In genomic region chr2:42176992-42177738, GRCh38 we compare ENCODE assay signal across 18 cellular contexts. TPM values are rescaled to one million over a fixed set of nuclear protein-coding genes. Genes with fewer than 3 reads are reported as not detected.
DNase-seq lines count a peak whose midpoint lies in the region; ATAC-seq and TF ChIP-seq lines count a peak whose summit lies in the region.
"Had no signal": no experiment of that assay in that cellular context is flagged by ENCODE, and none has a peak within 500 bp of the region (broad histone marks: within the 10 kb centered on the region; RNA-seq: fewer than 3 reads in every experiment).

No MANE protein-coding gene starts in this region.

- ATAC-seq in activated T-cell treated with anti-CD3 and anti-CD28 coated beads, Interleukin-2, amount 50 U/mL, for 4 hours: no peak
- ATAC-seq in activated naive CD8-positive, alpha-beta T cell treated with anti-CD3 and anti-CD28 coated beads, Interleukin-2, amount 50 U/mL, for 24 hours: no peak

- H3K27ac Mint-ChIP-seq in activated T-cell treated with anti-CD3 and anti-CD28 coated beads, Interleukin-2, amount 50 U/mL, for 24 hours: peak overlapping the region; percentile 36
- H3K27ac Mint-ChIP-seq in CD8-positive, alpha-beta memory T cell: peak overlapping the region in 6 of 8 donors; percentile 20 to 85 (median 56)
- H3K27ac Mint-ChIP-seq in activated naive CD8-positive, alpha-beta T cell treated with anti-CD3 and anti-CD28 coated beads, Interleukin-2, amount 50 U/mL, for 24 hours: peak overlapping the region; percentile 22
- peak overlapping the region; percentile 27 for H3K27ac Mint-ChIP-seq in progenitor cell of endocrine pancreas

- POLR2A ChIA-PET in CD8-positive, alpha-beta memory T cell (lab: Charles Lee): no interaction called here

- H3K4me1 ChIP-seq in CD8-positive, alpha-beta memory T cell (ENCODE audit: insufficient read depth, low read length): peaks cover 77% of the 10 kb centered on the region

- H3K36me3 ChIP-seq in CD8-positive, alpha-beta memory T cell (ENCODE audit: insufficient read depth, low read length): no peaks in the 10 kb centered on the region

- H3K4me3 ChIP-seq in CD8-positive, alpha-beta memory T cell (ENCODE audit: low read length): no peak overlapping the region
- H3K4me3 ChIP-seq in foreskin fibroblast (ENCODE audit: low read depth in 1 of 2, low read length in 2 of 2): no peak overlapping the region
- H3K4me3 ChIP-seq: BLaER1, PC-9 had no signal

- no peak overlapping the region for H3K27ac ChIP-seq in CD8-positive, alpha-beta memory T cell (ENCODE audit: low read depth, low read length)
- H3K27ac ChIP-seq: BLaER1, PC-9, RWPE1 had no signal

- no peak overlapping the region for H3K4me3 Mint-ChIP-seq in activated T-cell treated with anti-CD3 and anti-CD28 coated beads, Interleukin-2, amount 50 U/mL, for 24 hours
- H3K4me3 Mint-ChIP-seq in activated T-cell treated with anti-CD3 and anti-CD28 coated beads, Interleukin-2, amount 50 U/mL, for 4 hours: no peak overlapping the region
- peak overlapping the region in 5 of 7 donors; percentile 16 to 34 (median 21) for H3K4me3 Mint-ChIP-seq in CD8-positive, alpha-beta memory T cell
- no peak overlapping the region for H3K4me3 Mint-ChIP-seq in activated naive CD8-positive, alpha-beta T cell treated with anti-CD3 and anti-CD28 coated beads, Interleukin-2, amount 50 U/mL, for 24 hours
- no peak overlapping the region for H3K4me3 Mint-ChIP-seq in progenitor cell of endocrine pancreas (ENCODE audit: low read depth)

- TF ChIP-seq CTCF in progenitor cell of endocrine pancreas (IDR thresholded peaks at IDR 0.05; ENCODE audit: unreplicated experiment) (no peak), foreskin fibroblast (IDR thresholded peaks at IDR 0.05; ENCODE audit: low read depth, low read length) (no peak)

- H3K4me1 Mint-ChIP-seq in activated T-cell treated with anti-CD3 and anti-CD28 coated beads, Interleukin-2, amount 50 U/mL, for 24 hours (ENCODE audit: low read depth): peaks cover 84% of the 10 kb centered on the region
- H3K4me1 Mint-ChIP-seq in activated T-cell treated with anti-CD3 and anti-CD28 coated beads, Interleukin-2, amount 50 U/mL, for 4 hours (ENCODE audit: low read depth): peaks cover 79% of the 10 kb centered on the region
- H3K4me1 Mint-ChIP-seq in CD8-positive, alpha-beta memory T cell: peaks cover 71 to 97% (median 80%) of the 10 kb centered on the region in 3 donors
- H3K4me1 Mint-ChIP-seq in activated naive CD8-positive, alpha-beta T cell treated with anti-CD3 and anti-CD28 coated beads, Interleukin-2, amount 50 U/mL, for 24 hours: peaks cover 73% of the 10 kb centered on the region
- peaks cover 3% of the 10 kb centered on the region for H3K4me1 Mint-ChIP-seq in progenitor cell of endocrine pancreas (ENCODE audit: low read depth)

- DNase-seq in activated T-cell treated with anti-CD3 and anti-CD28 coated beads, Interleukin-2, amount 50 U/mL, for 24 hours: no peak
- DNase-seq in activated T-cell treated with anti-CD3 and anti-CD28 coated beads, Interleukin-2, amount 50 U/mL, for 4 hours: no peak
- DNase-seq in CD8-positive, alpha-beta memory T cell: no peak
- no peak for DNase-seq in activated naive CD8-positive, alpha-beta T cell treated with anti-CD3 and anti-CD28 coated beads, Interleukin-2, amount 50 U/mL, for 24 hours
- no peak for DNase-seq in progenitor cell of endocrine pancreas (ENCODE audit: low spot score, unreplicated experiment)
- no peak for DNase-seq in Ammon's horn (ENCODE audit: low spot score)
- DNase-seq in foreskin fibroblast: no peak
- no peak for DNase-seq in NOMO-1 treated with dmso at 0.1 percent for 144 hours (lab: John Stamatoyannopoulos, UW; ENCODE audit: unreplicated experiment)
- DNase-seq: DMS79, KG1, MV-4-11, NCI-H1930, NCI-H226, NCI-H524 treated with DMSO at 0.1 percent for 48 hours, PC-9, SIG-M5 had no signal

- CTCF ChIA-PET in CD8-positive, alpha-beta memory T cell (lab: Charles Lee): no interaction called here

- no peaks in the 10 kb centered on the region for H3K27me3 Mint-ChIP-seq in activated T-cell treated with anti-CD3 and anti-CD28 coated beads, Interleukin-2, amount 50 U/mL, for 24 hours
- no peaks in the 10 kb centered on the region for H3K27me3 Mint-ChIP-seq in activated T-cell treated with anti-CD3 and anti-CD28 coated beads, Interleukin-2, amount 50 U/mL, for 4 hours (ENCODE audit: low read depth)
- no peaks in the 10 kb centered on the region for H3K27me3 Mint-ChIP-seq in CD8-positive, alpha-beta memory T cell
- no peaks in the 10 kb centered on the region for H3K27me3 Mint-ChIP-seq in activated naive CD8-positive, alpha-beta T cell treated with anti-CD3 and anti-CD28 coated beads, Interleukin-2, amount 50 U/mL, for 24 hours
- H3K27me3 Mint-ChIP-seq in progenitor cell of endocrine pancreas: no peaks in the 10 kb centered on the region

- H3K9me3 ChIP-seq in CD8-positive, alpha-beta memory T cell (ENCODE audit: low read length): no peaks in the 10 kb centered on the region
- H3K9me3 ChIP-seq: BLaER1 had no signal

- H3K27me3 ChIP-seq in CD8-positive, alpha-beta memory T cell (ENCODE audit: insufficient read depth, low read length, poor library complexity, severe bottlenecking): no peaks in the 10 kb centered on the region
- H3K27me3 ChIP-seq: BLaER1 had no signal

- H3K9me3 Mint-ChIP-seq in activated T-cell treated with anti-CD3 and anti-CD28 coated beads, Interleukin-2, amount 50 U/mL, for 24 hours: no peaks in the 10 kb centered on the region
- H3K9me3 Mint-ChIP-seq in activated T-cell treated with anti-CD3 and anti-CD28 coated beads, Interleukin-2, amount 50 U/mL, for 4 hours: no peaks in the 10 kb centered on the region
- no peaks in the 10 kb centered on the region for H3K9me3 Mint-ChIP-seq in CD8-positive, alpha-beta memory T cell
- H3K9me3 Mint-ChIP-seq in activated naive CD8-positive, alpha-beta T cell treated with anti-CD3 and anti-CD28 coated beads, Interleukin-2, amount 50 U/mL, for 24 hours: no peaks in the 10 kb centered on the region
- peaks cover 3% of the 10 kb centered on the region for H3K9me3 Mint-ChIP-seq in progenitor cell of endocrine pancreas (ENCODE audit: low read depth)

- peaks cover 49% of the 10 kb centered on the region for H3K36me3 Mint-ChIP-seq in activated T-cell treated with anti-CD3 and anti-CD28 coated beads, Interleukin-2, amount 50 U/mL, for 24 hours (ENCODE audit: low read depth)
- H3K36me3 Mint-ChIP-seq in activated T-cell treated with anti-CD3 and anti-CD28 coated beads, Interleukin-2, amount 50 U/mL, for 4 hours (ENCODE audit: insufficient read depth): peaks cover 27% of the 10 kb centered on the region
- H3K36me3 Mint-ChIP-seq in CD8-positive, alpha-beta memory T cell: peaks cover 0 to 60% (median 17%) of the 10 kb centered on the region in 3 donors
- peaks cover 18% of the 10 kb centered on the region for H3K36me3 Mint-ChIP-seq in activated naive CD8-positive, alpha-beta T cell treated with anti-CD3 and anti-CD28 coated beads, Interleukin-2, amount 50 U/mL, for 24 hours (ENCODE audit: low read depth)
- peaks cover 10% of the 10 kb centered on the region for H3K36me3 Mint-ChIP-seq in progenitor cell of endocrine pancreas (ENCODE audit: insufficient read depth)

RNA-seq across cellular contexts. Expression of gene EML4, which starts 8.0 kb away (rescaled TPM):
- 10 to 100 TPM; 57.1 to 60.0 (median 58.2) TPM for total RNA-seq in activated T-cell treated with anti-CD3 and anti-CD28 coated beads, Interleukin-2, amount 50 U/mL, for 4 hours
- 10 to 100 TPM; 58.0 to 61.5 TPM for total RNA-seq in CD8-positive, alpha-beta memory T cell
- polyA plus RNA-seq in CD8-positive, alpha-beta memory T cell: 70.8 TPM
- total RNA-seq in progenitor cell of endocrine pancreas: 75.7 and 79.1 TPM in 2 replicates

Comparison
In these comparisons a context has a peak if more than half of its experiments do, and no peak if none do; other contexts are left out.
1. H3K4me3 Mint-ChIP-seq: peak in CD8-positive, alpha-beta memory T cell (5 of 7); none in activated T-cell treated with anti-CD3 and anti-CD28 coated beads, Interleukin-2, amount 50 U/mL, for 24 hours (single experiment), activated T-cell treated with anti-CD3 and anti-CD28 coated beads, Interleukin-2, amount 50 U/mL, for 4 hours (single experiment), activated naive CD8-positive, alpha-beta T cell treated with anti-CD3 and anti-CD28 coated beads, Interleukin-2, amount 50 U/mL, for 24 hours (single experiment) and progenitor cell of endocrine pancreas (single experiment).
2. Peak in every context shown above with its lines, with median percentiles within 50 percentile points of each other: H3K27ac Mint-ChIP-seq.